In the genomic region with DNA sequence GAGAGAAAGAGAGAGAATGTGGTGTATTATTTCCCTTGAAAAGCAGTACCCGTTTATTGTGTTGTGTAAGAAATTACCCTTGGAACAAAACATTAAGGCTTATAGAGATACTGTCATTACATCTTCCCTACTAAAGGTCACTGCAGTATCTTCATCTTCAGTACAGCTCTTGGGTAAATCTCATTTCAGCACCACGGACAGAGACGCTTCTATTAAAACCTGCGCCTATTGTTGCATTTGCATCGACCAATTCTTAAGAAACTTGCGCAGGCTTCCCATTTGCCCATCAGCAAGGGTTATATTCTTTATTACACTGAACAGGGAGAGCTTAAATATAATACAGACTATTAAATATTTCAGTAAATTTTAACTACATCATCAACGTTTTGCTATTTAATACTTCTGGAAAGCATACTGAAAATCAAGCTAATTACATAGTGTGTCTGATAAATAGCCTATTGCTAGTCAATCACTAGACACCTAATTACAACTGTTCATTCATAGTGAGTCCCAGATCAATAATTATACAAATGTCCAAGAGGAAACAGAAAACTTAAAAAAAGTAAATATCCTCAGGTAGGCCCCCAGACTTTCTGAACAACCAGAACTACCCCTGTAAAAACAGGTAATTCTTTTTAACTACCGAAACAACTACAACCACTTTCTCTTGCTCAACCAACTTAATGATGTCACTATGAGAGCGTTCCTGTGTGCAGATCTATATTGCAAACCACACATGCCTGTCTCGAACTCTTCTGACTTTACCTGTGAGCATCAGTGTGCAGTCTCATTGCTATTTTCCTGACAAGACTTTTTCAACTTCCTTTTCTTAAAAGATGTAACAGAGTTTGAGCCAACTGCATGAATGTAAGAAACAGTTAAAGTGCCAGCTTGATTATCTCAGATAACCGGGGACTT, we compare ENCODE assay signal across 1 cellular context.
TF ChIP-seq lines count a peak whose summit lies in the region.

No MANE protein-coding gene starts in this region.

TF ChIP-seq in K562, 482 proteins besides CTCF, POLR2A, EP300 and RAD21 (continued from another document):
- TF ChIP-seq, protein P1, sequence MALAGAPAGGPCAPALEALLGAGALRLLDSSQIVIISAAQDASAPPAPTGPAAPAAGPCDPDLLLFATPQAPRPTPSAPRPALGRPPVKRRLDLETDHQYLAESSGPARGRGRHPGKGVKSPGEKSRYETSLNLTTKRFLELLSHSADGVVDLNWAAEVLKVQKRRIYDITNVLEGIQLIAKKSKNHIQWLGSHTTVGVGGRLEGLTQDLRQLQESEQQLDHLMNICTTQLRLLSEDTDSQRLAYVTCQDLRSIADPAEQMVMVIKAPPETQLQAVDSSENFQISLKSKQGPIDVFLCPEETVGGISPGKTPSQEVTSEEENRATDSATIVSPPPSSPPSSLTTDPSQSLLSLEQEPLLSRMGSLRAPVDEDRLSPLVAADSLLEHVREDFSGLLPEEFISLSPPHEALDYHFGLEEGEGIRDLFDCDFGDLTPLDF (CRISPR knock-in tag; IDR thresholded peaks at IDR 0.05) = peak; percentile 37; the same call in 1 of the 2 replicates
